In the genomic region with DNA sequence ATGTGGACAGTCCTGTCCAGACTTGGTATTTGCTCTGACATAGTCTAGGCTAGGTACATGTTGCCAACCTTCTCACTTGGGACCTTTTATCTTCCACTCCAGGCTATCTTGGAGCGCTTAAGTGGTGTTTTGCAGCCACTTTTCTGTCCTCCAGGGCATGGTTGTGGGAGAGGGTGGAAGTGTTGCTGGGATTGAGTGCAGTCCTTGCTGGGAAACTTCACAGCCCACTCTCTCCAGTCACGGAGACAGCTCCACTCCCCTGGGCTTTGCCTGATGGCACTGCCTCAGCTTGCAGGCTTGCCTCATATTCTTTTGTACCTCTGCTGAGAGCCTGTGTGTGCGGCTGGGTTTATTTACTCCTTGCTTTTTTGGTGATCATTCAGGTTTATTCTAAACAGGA, we compare ENCODE assay signal across 15 cellular contexts.
"Had no signal": no experiment of that assay in that cellular context is flagged by ENCODE, and none has a peak within 500 bp of the region (broad histone marks: within the 10 kb centered on the region; RNA-seq: fewer than 3 reads in every experiment).

No MANE protein-coding gene starts in this region.

- H3K27ac ChIP-seq: skin epidermis, tibial nerve had no signal

- ATAC-seq: activated CD4-positive, alpha-beta T cell treated with anti-CD3 and anti-CD28 coated beads for 36 hours; activated CD8-positive, alpha-beta T cell treated with anti-CD3 and anti-CD28 coated beads, Interleukin-2, amount 10 ng/mL, durations not matched to agents 7 days and 5 days; natural killer cell had no signal

- DNase-seq: activated CD4-positive, alpha-beta T cell treated with anti-CD3 and anti-CD28 coated beads for 36 hours; activated CD8-positive, alpha-beta memory T cell treated with anti-CD3 and anti-CD28 coated beads, Interleukin-2, amount 50 U/mL, for 48 hours; activated CD8-positive, alpha-beta T cell treated with anti-CD3 and anti-CD28 coated beads, Interleukin-2, amount 10 ng/mL, durations not matched to agents 7 days and 5 days; amniotic stem cell; effector CD8-positive, alpha-beta T cell; foreskin melanocyte; head of caudate nucleus; mesendoderm; natural killer cell; stimulated activated CD4-positive, alpha-beta T cell treated with anti-CD3 and anti-CD28 coated beads, Interleukin-15, amount 100 ng/mL, for 24 hours; stimulated activated CD4-positive, alpha-beta T cell treated with anti-CD3 and anti-CD28 coated beads, Interleukin-4, amount 100 ng/mL, for 1 hour; stimulated activated naive CD4-positive, alpha-beta T cell treated with Interleukin-2 at 50 U/mL for 16 hours; substantia nigra had no signal

- H3K9me3 ChIP-seq: tibial nerve had no signal

- H3K4me3 ChIP-seq: skin epidermis, tibial nerve had no signal

- H3K27me3 ChIP-seq: tibial nerve had no signal
